9 cellular contexts compared by ENCODE assay signal in genomic region chr1:193448682-193449461, GRCh38.
A peak's percentile ranks its signal among the peaks of the same experiment; 100 is the strongest.
DNase-seq lines count a peak whose midpoint lies in the region; ATAC-seq and TF ChIP-seq lines count a peak whose summit lies in the region.
"Had no signal": no experiment of that assay in that cellular context is flagged by ENCODE, and none has a peak within 500 bp of the region (broad histone marks: within the 10 kb centered on the region; RNA-seq: fewer than 3 reads in every experiment).

No MANE protein-coding gene starts in this region.

- peaks cover 18 to 27% (median 24%) of the 10 kb centered on the region in 4 donors for H3K4me1 Mint-ChIP-seq in CD4-positive, CD25-positive, alpha-beta regulatory T cell

- H3K4me3 Mint-ChIP-seq in CD4-positive, CD25-positive, alpha-beta regulatory T cell: peak overlapping the region; percentile 33 to 78 (median 41)

- peak; percentile 3 to 78 (median 35) for DNase-seq in CD4-positive, CD25-positive, alpha-beta regulatory T cell
- peak; percentile 23 to 33 for DNase-seq in activated T-cell treated with anti-CD3 and anti-CD28 coated beads, Interleukin-2, amount 50 U/mL, for 48 hours
- no peak for DNase-seq in SJCRH30
- DNase-seq in foreskin fibroblast: no peak
- no peak for DNase-seq in AG08396 (ENCODE audit: low spot score)
- no peak for DNase-seq in NCI-H82 (lab: John Stamatoyannopoulos, UW)

- H3K27ac Mint-ChIP-seq in CD4-positive, CD25-positive, alpha-beta regulatory T cell: peak overlapping the region; percentile 87 to 97 (median 94)

- no peaks in the 10 kb centered on the region for H3K36me3 Mint-ChIP-seq in CD4-positive, CD25-positive, alpha-beta regulatory T cell

- peaks cover 17% of the 10 kb centered on the region for H3K4me1 ChIP-seq in CD4-positive, CD25-positive, alpha-beta regulatory T cell (ENCODE audit: control insufficient read depth, insufficient read depth, low read length, poor library complexity, severe bottlenecking)
- H3K4me1 ChIP-seq in SJCRH30: no peaks in the 10 kb centered on the region

- no peaks in the 10 kb centered on the region for H3K36me3 ChIP-seq in CD4-positive, CD25-positive, alpha-beta regulatory T cell (ENCODE audit: control insufficient read depth, insufficient read depth, low read length)
- no peaks in the 10 kb centered on the region for H3K36me3 ChIP-seq in SJCRH30

- TF ChIP-seq CTCF in foreskin fibroblast (IDR thresholded peaks at IDR 0.05; ENCODE audit: low read depth, low read length): no peak

- peak; percentile 83 to 89 for ATAC-seq in CD4-positive, CD25-positive, alpha-beta regulatory T cell (ENCODE audit: low read depth in 2 of 2)
- ATAC-seq in GM19452 (IDR thresholded peaks at IDR 0.05; ENCODE audit: unreplicated experiment) (peak; percentile 96), HG03196 (IDR thresholded peaks at IDR 0.05; ENCODE audit: unreplicated experiment) (peak; percentile 95)
- ATAC-seq: Panc1 had no signal

- H3K9me3 Mint-ChIP-seq in CD4-positive, CD25-positive, alpha-beta regulatory T cell: peaks cover 0 to 3% (median 0%) of the 10 kb centered on the region in 7 donors

- H3K27ac ChIP-seq in CD4-positive, CD25-positive, alpha-beta regulatory T cell (ENCODE audit: insufficient read depth, low read length, poor library complexity, severe bottlenecking): peak overlapping the region; percentile 59
- no peak overlapping the region for H3K27ac ChIP-seq in SJCRH30

- no peaks in the 10 kb centered on the region for H3K27me3 ChIP-seq in CD4-positive, CD25-positive, alpha-beta regulatory T cell (ENCODE audit: control insufficient read depth, insufficient read depth, low read length)
- H3K27me3 ChIP-seq in SJCRH30: no peaks in the 10 kb centered on the region

- no peaks in the 10 kb centered on the region for H3K9me3 ChIP-seq in CD4-positive, CD25-positive, alpha-beta regulatory T cell (ENCODE audit: control insufficient read depth in 2 of 2, low read length in 2 of 2)
- no peaks in the 10 kb centered on the region for H3K9me3 ChIP-seq in SJCRH30 (replicated peaks)

- H3K27me3 Mint-ChIP-seq in CD4-positive, CD25-positive, alpha-beta regulatory T cell: no peaks in the 10 kb centered on the region

- H3K4me3 ChIP-seq in CD4-positive, CD25-positive, alpha-beta regulatory T cell (ENCODE audit: low read depth, low read length): peak overlapping the region; percentile 63
- no peak overlapping the region for H3K4me3 ChIP-seq in SJCRH30
- no peak overlapping the region for H3K4me3 ChIP-seq in foreskin fibroblast (ENCODE audit: low read depth in 1 of 2, low read length in 2 of 2)

Comparison
In these comparisons a context has a peak if more than half of its experiments do, and no peak if none do; other contexts are left out.
1. DNase-seq: peak in CD4-positive, CD25-positive, alpha-beta regulatory T cell (3 of 3) and activated T-cell treated with anti-CD3 and anti-CD28 coated beads, Interleukin-2, amount 50 U/mL, for 48 hours (2 of 2); none in SJCRH30 (0 of 2), foreskin fibroblast (0 of 2), AG08396 (single experiment) and NCI-H82 (single experiment).
2. Peak in every context shown above with its lines, with median percentiles within 50 percentile points of each other: ATAC-seq.